In genomic region chr20:21436186-21436585, GRCh38 we compare ENCODE assay signal across 1 cellular context.
TF ChIP-seq lines count a peak whose summit lies in the region.

No MANE protein-coding gene starts in this region.

TF ChIP-seq in GM23338, 12 proteins besides CTCF, POLR2A, EP300 and RAD21 (continued from another document):
- no peak for TF ChIP-seq REST (IDR thresholded peaks at IDR 0.05; ENCODE audit: unreplicated experiment)
TF ChIP-seq in GM23338: peak in this region for 0.
